Comparison of ENCODE assay signal across 8 cellular contexts in genomic region chr1:44354840-44355581, GRCh38. TPM values are rescaled to one million over a fixed set of nuclear protein-coding genes. Genes with fewer than 3 reads are reported as not detected.
A peak's percentile ranks its signal among the peaks of the same experiment; 100 is the strongest.
DNase-seq lines count a peak whose midpoint lies in the region; ATAC-seq, FAIRE-seq and TF ChIP-seq lines count a peak whose summit lies in the region.

Gene ERI3, minus strand, starts transcription at chr1:44355257. Its CDS starts 231 bp downstream, at chr1:44355026.

- intact Hi-C loops in cardiac septum (cut with DNase I) = loop anchor here (10.0 kb wide), 1 partner anchor 140 kb away; the partner anchor contains the start of gene DMAP1
- intact Hi-C loops in transverse colon (cut with DNase I; ENCODE audit: low total_unique reads) = no loop called here

- peak within 1 kb of the TSS; percentile 85 for H4K12ac ChIP-seq in trophoblast cell (ENCODE audit: low read depth, low read length)

- H3K4me3 ChIP-seq in trophoblast cell (ENCODE audit: low read depth, low read length) (peak within 1 kb of the TSS; percentile 95), transverse colon (peak within 1 kb of the TSS; percentile 76 to 98 (median 96))

- peak within 1 kb of the TSS; percentile 95 for H4K8ac ChIP-seq in trophoblast cell (ENCODE audit: low read depth, low read length)

- no peak for TF ChIP-seq POLR2A in GM12891 (IDR thresholded peaks at IDR 0.05; ENCODE audit: low read depth, low read length)
- TF ChIP-seq POLR2A in transverse colon (IDR thresholded peaks at IDR 0.05) = peak; percentile 28

- peaks cover 4 to 9% of the 10 kb centered on the region in 2 experiments for H3K4me1 ChIP-seq in trophoblast cell (ENCODE audit: control insufficient read depth in 1 of 2, insufficient read depth in 2 of 2, low read length in 2 of 2)
- H3K4me1 ChIP-seq in transverse colon = peaks cover 0 to 29% (median 8%) of the 10 kb centered on the region in 4 donors

- TF ChIP-seq EP300 in transverse colon (IDR thresholded peaks at IDR 0.05; ENCODE audit: low read depth) = no peak

- peaks cover 4% of the 10 kb centered on the region for H3K79me2 ChIP-seq in trophoblast cell (ENCODE audit: control insufficient read depth, insufficient read depth, low read length, poor library complexity)

- in situ Hi-C loops in transverse colon (cut with MboI; ENCODE audit: low pct_ligation_motif_present in 1 of 4, low pct_unique_long_range_greater_than_20kb in 1 of 4, low sequenced_read_pairs in 3 of 4) = no loop called here

- FAIRE-seq in GM12891 (lab: Jason Lieb, UNC) = peak; percentile 98

- WGBS in adipose tissue, 3 donors = 1% methylated on average over 50 to 65 of the region's 65 CpGs
- WGBS in trophoblast cell (ENCODE audit: extremely low coverage, insufficient coverage, insufficient read length) = no CpG with 5 or more reads among the region's 65 CpGs
- WGBS in transverse colon (ENCODE audit: low coverage in 1 of 2), 2 donors = 1% methylated on average over 56 of the region's 65 CpGs; no CpG with 5 or more reads in 1 of the 2 donors

- H3K27me3 ChIP-seq in trophoblast cell (ENCODE audit: insufficient read depth, low read length) (no peaks in the 10 kb centered on the region), transverse colon (no peaks in the 10 kb centered on the region)

- peak within 1 kb of the TSS; percentile 77 for H3K4ac ChIP-seq in trophoblast cell (ENCODE audit: low read depth, low read length)

- H3K23ac ChIP-seq in trophoblast cell (ENCODE audit: low read length) = no peak within 1 kb of the TSS

- peaks cover 4% of the 10 kb centered on the region for H3K79me1 ChIP-seq in trophoblast cell (ENCODE audit: low read length)

- H3K36me3 ChIP-seq in trophoblast cell (ENCODE audit: control insufficient read depth in 1 of 2, insufficient read depth in 2 of 2, low read length in 2 of 2) (no peaks in the 10 kb centered on the region), transverse colon (no peaks in the 10 kb centered on the region)

- H3K27me3 Mint-ChIP-seq in T-cell = no peaks in the 10 kb centered on the region

- peak within 1 kb of the TSS; percentile 77 for H4K91ac ChIP-seq in trophoblast cell (ENCODE audit: low read depth, low read length)

- TF ChIP-seq CTCF in transverse colon (IDR thresholded peaks at IDR 0.05) = no peak

- H3K27ac ChIP-seq in adipose tissue (ENCODE audit: low read depth, low read length) (no peak within 1 kb of the TSS), trophoblast cell (ENCODE audit: low read depth, low read length) (no peak within 1 kb of the TSS), transverse colon (peak within 1 kb of the TSS; percentile 72 to 86 (median 78))

- H2BK12ac ChIP-seq in trophoblast cell (ENCODE audit: low read length) = no peak within 1 kb of the TSS

- H3K36me3 Mint-ChIP-seq in T-cell = no peaks in the 10 kb centered on the region

- H3K4me1 Mint-ChIP-seq in T-cell = peaks cover 39 to 49% (median 43%) of the 10 kb centered on the region in 3 donors

- peak within 1 kb of the TSS; percentile 87 for H3K18ac ChIP-seq in trophoblast cell (ENCODE audit: low read length)

- H3K27ac Mint-ChIP-seq in T-cell = peak within 1 kb of the TSS; percentile 75 to 87

- H2BK120ac ChIP-seq in trophoblast cell (ENCODE audit: insufficient read depth, low read length, poor library complexity) = no peak within 1 kb of the TSS

- H3K9me3 ChIP-seq in trophoblast cell (ENCODE audit: insufficient read depth, low read depth, low read length) (no peaks in the 10 kb centered on the region), transverse colon (no peaks in the 10 kb centered on the region)

- DNase-seq in GM12891 (ENCODE audit: insufficient read length, low spot score) (peak; percentile 95), NCI-H1436 treated with DMSO at 0.1 percent for 48 hours (lab: John Stamatoyannopoulos, UW) (peak; percentile 74), T-cell (peak; percentile 91 to 97 (median 96)), cardiac septum (ENCODE audit: low spot score) (peak; percentile 99), trophoblast cell (peak; percentile 99), transverse colon (peak; percentile 97)

- peak within 1 kb of the TSS; percentile 65 for H2BK5ac ChIP-seq in trophoblast cell (ENCODE audit: low read depth, low read length, poor library complexity)

- peak within 1 kb of the TSS; percentile 96 for H3K9ac ChIP-seq in trophoblast cell (ENCODE audit: low read length)

- H2AFZ ChIP-seq in trophoblast cell (ENCODE audit: insufficient read depth, low read length, poor library complexity) = peak within 1 kb of the TSS; percentile 86

- no peaks in the 10 kb centered on the region for H3K9me3 Mint-ChIP-seq in T-cell

- CTCF ChIA-PET in T-cell (lab: Charles Lee) = no interaction called here

- peak within 1 kb of the TSS; percentile 71 for H3K14ac ChIP-seq in trophoblast cell (ENCODE audit: low read length)

- peak within 1 kb of the TSS; percentile 85 for H3K4me2 ChIP-seq in trophoblast cell (ENCODE audit: low read length)

- ATAC-seq in HG02840 (IDR thresholded peaks at IDR 0.05; ENCODE audit: low FRiP score, unreplicated experiment) (peak; percentile 94), T-cell (replicated peaks in 1 of 4) (peak; percentile 99 to 100 (median 100))

- peak within 1 kb of the TSS; percentile 64 for H2AK5ac ChIP-seq in trophoblast cell (ENCODE audit: low read length)

- POLR2A ChIA-PET in T-cell (lab: Charles Lee) = no interaction called here

- peak within 1 kb of the TSS; percentile 88 to 96 (median 89) for H3K4me3 Mint-ChIP-seq in T-cell

TF ChIP-seq in GM12891, 5 proteins besides CTCF, POLR2A, EP300 and RAD21:
- TF ChIP-seq POU2F2 (IDR thresholded peaks at IDR 0.05; ENCODE audit: low read depth, low read length) = no peak
- TF ChIP-seq POLR2AphosphoS5 (IDR thresholded peaks at IDR 0.05; ENCODE audit: low read depth, low read length) = no peak
- TF ChIP-seq TAF1 (IDR thresholded peaks at IDR 0.05; ENCODE audit: low read depth, low read length) = 0 out of 2 replicates have a peak, but pooled peaks have one; percentile 27

RNA-seq across cellular contexts. Expression of gene ERI3, which starts in this region (rescaled TPM):
- polyA plus RNA-seq in GM12891 (2012; ENCODE audit: low read depth, missing spikeins) = 28.3 TPM
- total RNA-seq in T-cell = 10 to 100 TPM; 29.3 to 39.4 (median 33.0) TPM
- 10 to 100 TPM; 23.1 to 36.3 (median 33.3) TPM for polyA plus RNA-seq in adipose tissue
- 45.0 TPM for total RNA-seq in cardiac septum
- 32.7 and 33.3 TPM in 2 replicates for polyA plus RNA-seq in trophoblast cell (2013)
- total RNA-seq in transverse colon = 10 to 100 TPM; 11.2 to 30.4 (median 20.8) TPM

Comparison
In these comparisons a context has a peak if more than half of its experiments do, and no peak if none do; other contexts are left out.
1. H3K27ac ChIP-seq: peak in transverse colon (4 of 4); none in adipose tissue (single experiment) and trophoblast cell (single experiment).
2. Peak in every context shown above with its lines, with median percentiles within 50 percentile points of each other: DNase-seq.